14 cellular contexts compared by ENCODE assay signal in genomic region chr6:144327081-144327480, GRCh38. TPM values are rescaled to one million over a fixed set of nuclear protein-coding genes. Genes with fewer than 3 reads are reported as not detected.
A peak's percentile ranks its signal among the peaks of the same experiment; 100 is the strongest.
DNase-seq lines count a peak whose midpoint lies in the region; ATAC-seq and TF ChIP-seq lines count a peak whose summit lies in the region.
"Had no signal": no experiment of that assay in that cellular context is flagged by ENCODE, and none has a peak within 500 bp of the region (broad histone marks: within the 10 kb centered on the region; RNA-seq: fewer than 3 reads in every experiment).

No MANE protein-coding gene starts in this region.

- peak overlapping the region; percentile 79 to 81 for H3K27ac ChIP-seq in breast epithelium
- peak overlapping the region; percentile 74 to 75 for H3K27ac ChIP-seq in uterus
- H3K27ac ChIP-seq in CD8-positive, alpha-beta T cell (ENCODE audit: low read depth, low read length), result no peak overlapping the region

- H3K36me3 Mint-ChIP-seq in MCF 10A (ENCODE audit: insufficient read depth, unreplicated experiment) (peaks cover 13% of the 10 kb centered on the region), nephron progenitor cell (ENCODE audit: low read depth) (peaks cover 28% of the 10 kb centered on the region)
- no peaks in the 10 kb centered on the region for H3K36me3 Mint-ChIP-seq in CD8-positive, alpha-beta T cell

- DNase-seq in breast epithelium (ENCODE audit: low spot score in 2 of 2) (peak in 1 of 2 donors; percentile 35), MCF 10A (ENCODE audit: unreplicated experiment) (no peak), fibroblast of villous mesenchyme (ENCODE audit: low read depth) (peak; percentile 25), nephron progenitor cell (no peak), uterus (peak; percentile 58 to 71), superior temporal gyrus (ENCODE audit: extremely low spot score) (no peak), ecto neural progenitor cell (ENCODE audit: low spot score) (no peak)
- no peak for DNase-seq in CD8-positive, alpha-beta T cell
- DNase-seq: 8988T, body of pancreas, KBM-7, NCI-H1694 treated with DMSO at 0.1 percent for 48 hours, substantia nigra, SW 1271 had no signal

- H3K27ac Mint-ChIP-seq in MCF 10A (ENCODE audit: low read depth, unreplicated experiment) (no peak overlapping the region), nephron progenitor cell (peak overlapping the region; percentile 88)
- no peak overlapping the region for H3K27ac Mint-ChIP-seq in CD8-positive, alpha-beta T cell

- CTCF ChIA-PET in MCF 10A (lab: Yijun Ruan, JAX), result no interaction called here
- CTCF ChIA-PET in CD8-positive, alpha-beta T cell (lab: Charles Lee), result interaction anchor here (1.0 kb wide), 1 partner anchor 108 kb away, joined by 3 read pairs; no protein-coding TSS in a partner anchor

- H3K4me1 ChIP-seq in breast epithelium (peaks cover 0 to 20% of the 10 kb centered on the region in 2 donors), uterus (peaks cover 0 to 3% of the 10 kb centered on the region in 2 donors)
- H3K4me1 ChIP-seq in CD8-positive, alpha-beta T cell (ENCODE audit: insufficient read depth, low read length), result no peaks in the 10 kb centered on the region

- ATAC-seq in CD8-positive, alpha-beta T cell, result no peak
- ATAC-seq: body of pancreas had no signal

- H3K9me3 Mint-ChIP-seq in MCF 10A (ENCODE audit: unreplicated experiment) (no peaks in the 10 kb centered on the region), nephron progenitor cell (peaks cover 8% of the 10 kb centered on the region)
- H3K9me3 Mint-ChIP-seq in CD8-positive, alpha-beta T cell, result no peaks in the 10 kb centered on the region

- intact Hi-C loops in breast epithelium (cut with DNase I; ENCODE audit: low total_unique reads), result no loop called here
- intact Hi-C loops in MCF 10A (cut with micrococcal nuclease), result no loop called here
- intact Hi-C loops in uterus (cut with DNase I; ENCODE audit: low total_unique reads), result no loop called here
- intact Hi-C loops in CD8-positive, alpha-beta T cell (cut with DNase I, micrococcal nuclease), result no loop called here

- no peaks in the 10 kb centered on the region for H3K27me3 ChIP-seq in breast epithelium
- H3K27me3 ChIP-seq in uterus, result no peaks in the 10 kb centered on the region
- H3K27me3 ChIP-seq in CD8-positive, alpha-beta T cell (ENCODE audit: insufficient read depth, low read length), result no peaks in the 10 kb centered on the region
- H3K27me3 ChIP-seq: body of pancreas had no signal

- no TSS peak for BruUV-seq in MCF 10A (replicated peaks; lab: Mats Ljungman, UMichigan)

- POLR2A ChIA-PET in MCF 10A (lab: Yijun Ruan, JAX), result no interaction called here
- POLR2A ChIA-PET in CD8-positive, alpha-beta T cell (lab: Charles Lee), result no interaction called here

- no peaks in the 10 kb centered on the region for H3K27me3 Mint-ChIP-seq in MCF 10A (ENCODE audit: insufficient read depth, unreplicated experiment)
- peaks cover 3% of the 10 kb centered on the region for H3K27me3 Mint-ChIP-seq in nephron progenitor cell (ENCODE audit: low read depth, poor library complexity)
- H3K27me3 Mint-ChIP-seq in CD8-positive, alpha-beta T cell (ENCODE audit: low read depth), result no peaks in the 10 kb centered on the region

- no peak for TF ChIP-seq POLR2A in breast epithelium (IDR thresholded peaks at IDR 0.05)
- TF ChIP-seq POLR2A in uterus (IDR thresholded peaks at IDR 0.05), result no peak

- no peak overlapping the region for H3K4me3 Mint-ChIP-seq in MCF 10A (ENCODE audit: unreplicated experiment)
- no peak overlapping the region for H3K4me3 Mint-ChIP-seq in nephron progenitor cell
- no peak overlapping the region for H3K4me3 Mint-ChIP-seq in CD8-positive, alpha-beta T cell

- no peak for TF ChIP-seq CTCF in breast epithelium (IDR thresholded peaks at IDR 0.05)
- TF ChIP-seq CTCF in MCF 10A (IDR thresholded peaks at IDR 0.05; ENCODE audit: unreplicated experiment), result no peak
- TF ChIP-seq CTCF in fibroblast of villous mesenchyme (IDR thresholded peaks at IDR 0.05; ENCODE audit: insufficient read depth, low read depth, low read length), result no peak
- TF ChIP-seq CTCF in nephron progenitor cell (IDR thresholded peaks at IDR 0.05), result no peak
- no peak for TF ChIP-seq CTCF in uterus (IDR thresholded peaks at IDR 0.05)
- TF ChIP-seq CTCF in CD8-positive, alpha-beta T cell (IDR thresholded peaks at IDR 0.05), result no peak

- peak overlapping the region in 2 of 3 donors; percentile 14 to 42 for H3K4me3 ChIP-seq in breast epithelium
- H3K4me3 ChIP-seq in fibroblast of villous mesenchyme (ENCODE audit: low read depth, low read length), result no peak overlapping the region
- peak overlapping the region in 1 of 2 donors; percentile 3 for H3K4me3 ChIP-seq in uterus
- H3K4me3 ChIP-seq in CD8-positive, alpha-beta T cell (ENCODE audit: low read depth, low read length), result no peak overlapping the region
- H3K4me3 ChIP-seq: body of pancreas had no signal

- no peaks in the 10 kb centered on the region for H3K36me3 ChIP-seq in breast epithelium
- H3K36me3 ChIP-seq in uterus, result no peaks in the 10 kb centered on the region
- no peaks in the 10 kb centered on the region for H3K36me3 ChIP-seq in CD8-positive, alpha-beta T cell (ENCODE audit: insufficient read depth, low read length)

- H3K9me3 ChIP-seq in breast epithelium (no peaks in the 10 kb centered on the region), uterus (no peaks in the 10 kb centered on the region)
- no peaks in the 10 kb centered on the region for H3K9me3 ChIP-seq in CD8-positive, alpha-beta T cell (ENCODE audit: low read length)
- H3K9me3 ChIP-seq: body of pancreas had no signal

- peaks cover 27% of the 10 kb centered on the region for H3K4me1 Mint-ChIP-seq in MCF 10A (ENCODE audit: insufficient read depth, unreplicated experiment)
- peaks cover 36% of the 10 kb centered on the region for H3K4me1 Mint-ChIP-seq in nephron progenitor cell
- H3K4me1 Mint-ChIP-seq in CD8-positive, alpha-beta T cell (ENCODE audit: low read depth), result no peaks in the 10 kb centered on the region

RNA-seq across cellular contexts. Expression of gene UTRN, which starts 41.9 kb away (rescaled TPM):
- total RNA-seq in breast epithelium (100 to 1,000 TPM; 204 to 397 (median 263) TPM), MCF 10A (2022) (78.7 and 84.8 TPM in 2 replicates), fibroblast of villous mesenchyme (115 and 132 TPM in 2 replicates), uterus (100 to 1,000 TPM in 3 of 4 donors, 10 to 100 TPM in 1; 86.8 to 336 (median 231) TPM)
- 100 to 1,000 TPM; 125 to 130 TPM for total RNA-seq in CD8-positive, alpha-beta T cell

Comparison
In these comparisons a context has a peak if more than half of its experiments do, and no peak if none do; other contexts are left out.
1. DNase-seq: peak in fibroblast of villous mesenchyme (single experiment) and uterus (2 of 2); none in MCF 10A (single experiment), nephron progenitor cell (single experiment), superior temporal gyrus (single experiment), ecto neural progenitor cell (single experiment) and CD8-positive, alpha-beta T cell (0 of 7).
2. H3K4me3 ChIP-seq: peak in breast epithelium (2 of 3); none in fibroblast of villous mesenchyme (single experiment) and CD8-positive, alpha-beta T cell (single experiment).